1 cellular context compared by ENCODE assay signal in the genomic region with DNA sequence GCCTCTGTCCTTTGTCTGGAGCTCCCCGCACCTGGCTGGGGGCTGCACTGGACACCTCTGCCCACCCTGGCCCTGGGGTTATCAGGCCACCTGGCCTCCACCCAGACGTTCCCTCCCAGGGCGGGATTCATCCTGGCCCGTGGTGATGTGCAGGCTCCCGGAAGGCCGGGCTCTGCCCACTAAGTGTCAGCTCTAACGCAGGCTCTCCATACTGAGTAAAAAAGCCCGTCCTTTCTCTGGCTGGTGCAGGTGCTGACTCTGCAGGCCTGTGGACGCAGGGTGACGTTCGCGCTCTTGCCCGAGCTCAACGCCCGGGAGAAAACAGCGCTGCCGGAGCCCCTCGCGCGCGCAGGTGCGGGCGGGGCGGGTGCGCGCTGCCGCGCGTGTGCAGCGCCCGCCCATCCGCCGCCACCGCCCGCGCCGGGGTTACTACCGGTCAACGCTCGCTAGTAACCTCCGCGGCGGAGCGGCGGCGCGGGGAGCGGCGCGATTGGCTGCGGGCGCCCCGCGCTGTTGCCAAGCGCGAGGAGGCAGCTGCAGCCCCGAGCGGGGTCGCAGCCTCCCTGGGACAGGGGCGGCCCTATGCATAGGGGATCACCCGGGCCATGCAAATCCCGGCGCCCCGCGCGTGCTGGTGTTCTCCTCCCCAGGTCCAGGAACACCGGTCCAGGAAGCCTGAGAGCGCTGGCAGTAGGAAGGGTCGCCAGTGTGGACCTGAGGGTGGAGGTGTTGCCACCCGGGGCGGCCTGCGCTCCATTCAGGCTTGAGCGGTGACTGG.
A peak's percentile ranks its signal among the peaks of the same experiment; 100 is the strongest.
TF ChIP-seq lines count a peak whose summit lies in the region.

No MANE protein-coding gene starts in this region.

TF ChIP-seq in HCT116, 20 proteins besides CTCF, POLR2A, EP300 and RAD21 (continued from another document):
- TF ChIP-seq ZFX (IDR thresholded peaks at IDR 0.05) (peak; percentile 38; the same call in 1 of the 2 replicates), ZNF274 (IDR thresholded peaks at IDR 0.05; ENCODE audit: low read depth, low read length) (no peak)
